Comparison of ENCODE assay signal across 25 cellular contexts in genomic region chr9:20295555-20295954, GRCh38.
"Had no signal": no experiment of that assay in that cellular context is flagged by ENCODE, and none has a peak within 500 bp of the region (broad histone marks: within the 10 kb centered on the region; RNA-seq: fewer than 3 reads in every experiment).

No MANE protein-coding gene starts in this region.

- H3K27me3 ChIP-seq: hepatocyte, pancreas, suprapubic skin, tibial artery, upper lobe of right lung had no signal

- H3K4me1 ChIP-seq: pancreas, prostate gland, suprapubic skin, tibial artery, upper lobe of right lung had no signal

- H3K9me3 Mint-ChIP-seq: memory B cell; natural killer cell treated with Interleukin-12 subunit alpha and Interleukin-12 subunit beta and Interleukin-15 and Interleukin-18, amount 100 ng/mL, for 72 hours; stimulated activated effector memory CD8-positive, alpha-beta T cell treated with anti-CD3 and anti-CD28 coated beads, Interleukin-12 subunit alpha, Interleukin-12 subunit beta, amount 100 ng/mL, for 72 hours had no signal

- H3K4me1 Mint-ChIP-seq: memory B cell; stimulated activated effector memory CD8-positive, alpha-beta T cell treated with anti-CD3 and anti-CD28 coated beads, Interleukin-12 subunit alpha, Interleukin-12 subunit beta, amount 100 ng/mL, for 72 hours had no signal

- H3K27ac Mint-ChIP-seq: memory B cell; naive thymus-derived CD4-positive, alpha-beta T cell; natural killer cell treated with Interleukin-12 subunit alpha and Interleukin-12 subunit beta and Interleukin-15 and Interleukin-18, amount 100 ng/mL, for 72 hours; stimulated activated effector memory CD8-positive, alpha-beta T cell treated with anti-CD3 and anti-CD28 coated beads, Interleukin-12 subunit alpha, Interleukin-12 subunit beta, amount 100 ng/mL, for 72 hours; stimulated activated naive CD8-positive, alpha-beta T cell treated with anti-CD3 and anti-CD28 coated beads, Interleukin-15, Interleukin-2, amounts not matched to agents 100 ng/mL and 50 ng/mL, for 24 hours had no signal

- H3K36me3 Mint-ChIP-seq: memory B cell; natural killer cell treated with Interleukin-12 subunit alpha and Interleukin-12 subunit beta and Interleukin-15 and Interleukin-18, amount 100 ng/mL, for 72 hours; stimulated activated effector memory CD8-positive, alpha-beta T cell treated with anti-CD3 and anti-CD28 coated beads, Interleukin-12 subunit alpha, Interleukin-12 subunit beta, amount 100 ng/mL, for 72 hours had no signal

- H3K4me3 Mint-ChIP-seq: memory B cell; naive thymus-derived CD4-positive, alpha-beta T cell; natural killer cell treated with Interleukin-12 subunit alpha and Interleukin-12 subunit beta and Interleukin-15 and Interleukin-18, amount 100 ng/mL, for 72 hours; stimulated activated effector memory CD8-positive, alpha-beta T cell treated with anti-CD3 and anti-CD28 coated beads, Interleukin-12 subunit alpha, Interleukin-12 subunit beta, amount 100 ng/mL, for 72 hours; stimulated activated naive CD8-positive, alpha-beta T cell treated with anti-CD3 and anti-CD28 coated beads, Interleukin-15, Interleukin-2, amounts not matched to agents 100 ng/mL and 50 ng/mL, for 24 hours had no signal

- ATAC-seq: mucosa of descending colon; naive thymus-derived CD4-positive, alpha-beta T cell; natural killer cell treated with Interleukin-12 subunit alpha and Interleukin-12 subunit beta and Interleukin-15 and Interleukin-18, amount 100 ng/mL, for 72 hours; pancreas; right cardiac atrium; stimulated activated effector memory CD8-positive, alpha-beta T cell treated with anti-CD3 and anti-CD28 coated beads, Interleukin-12 subunit alpha, Interleukin-12 subunit beta, amount 100 ng/mL, for 72 hours; upper lobe of right lung had no signal

- H3K27ac ChIP-seq: hepatocyte, left ventricle myocardium inferior, pancreas, prostate gland, suprapubic skin, thoracic aorta, tibial artery, upper lobe of right lung had no signal

- H3K4me3 ChIP-seq: hepatocyte, left ventricle myocardium inferior, lung, mucosa of descending colon, pancreas, prostate gland, suprapubic skin, thoracic aorta, tibial artery, upper lobe of right lung had no signal

- H2AFZ ChIP-seq: hepatocyte had no signal

- H3K9me3 ChIP-seq: left ventricle myocardium inferior, mucosa of descending colon, pancreas, prostate gland, suprapubic skin, thoracic aorta, tibial artery, upper lobe of right lung had no signal

- DNase-seq: islet precursor cell; left ventricle myocardium inferior; midbrain; mucosa of descending colon; naive thymus-derived CD4-positive, alpha-beta T cell; pancreas; posterior cingulate gyrus; retina; right cardiac atrium; stimulated activated CD4-positive, alpha-beta T cell treated with anti-CD3 and anti-CD28 coated beads, Interleukin-12 subunit alpha, Interleukin-12 subunit beta, amount 100 ng/mL, for 4 hours; stimulated activated CD4-positive, alpha-beta T cell treated with anti-CD3 and anti-CD28 coated beads, Interleukin-15, amount 100 ng/mL, for 24 hours; stimulated activated CD4-positive, alpha-beta T cell treated with anti-CD3 and anti-CD28 coated beads, Interleukin-4, amount 100 ng/mL, for 24 hours; stimulated activated naive CD4-positive, alpha-beta T cell; tibial artery; trophoblast cell; upper lobe of right lung had no signal

- H3K36me3 ChIP-seq: left ventricle myocardium inferior, pancreas, prostate gland, suprapubic skin, thoracic aorta, tibial artery, upper lobe of right lung had no signal

- H3K4me2 ChIP-seq: hepatocyte had no signal

- H3K27me3 Mint-ChIP-seq: naive thymus-derived CD4-positive, alpha-beta T cell; stimulated activated naive CD8-positive, alpha-beta T cell treated with anti-CD3 and anti-CD28 coated beads, Interleukin-15, Interleukin-2, amounts not matched to agents 100 ng/mL and 50 ng/mL, for 24 hours had no signal

- H3K79me2 ChIP-seq: hepatocyte had no signal
